ENCODE assay signal across 13 cellular contexts in genomic region chr6:31164688-31165453, GRCh38. TPM values are rescaled to one million over a fixed set of nuclear protein-coding genes. Genes with fewer than 3 reads are reported as not detected.
DNase-seq lines count a peak whose midpoint lies in the region; ATAC-seq and TF ChIP-seq lines count a peak whose summit lies in the region.
"Not testable (repeated sequence)": the region's sequence is repeated elsewhere in the genome, so short reads cannot be mapped to it uniquely, and the experiment has no call there.
"Had no signal": no experiment of that assay in that cellular context is flagged by ENCODE, and none has a peak within 500 bp of the region (broad histone marks: within the 10 kb centered on the region; RNA-seq: fewer than 3 reads in every experiment).

No MANE protein-coding gene starts in this region.

- DNase-seq in NCI-H526 treated with DMSO at 0.1 percent for 48 hours (lab: John Stamatoyannopoulos, UW) = peak; percentile 27
- not testable (repeated sequence) for DNase-seq in activated T-cell treated with anti-CD3 and anti-CD28 coated beads, Interleukin-2, amount 50 U/mL, for 72 hours; stimulated activated naive CD8-positive, alpha-beta T cell treated with anti-CD3 and anti-CD28 coated beads, Interleukin-15, amount 100 ng/mL, for 72 hours

- peak overlapping the region in 1 of 2 donors; percentile 22 for H3K4me3 Mint-ChIP-seq in activated T-cell treated with anti-CD3 and anti-CD28 coated beads, Interleukin-2, amount 50 U/mL, for 72 hours
- H3K4me3 Mint-ChIP-seq in stimulated activated naive CD8-positive, alpha-beta T cell treated with anti-CD3 and anti-CD28 coated beads, Interleukin-15, amount 100 ng/mL, for 72 hours = not testable (repeated sequence)

- ATAC-seq in GM18498 (IDR thresholded peaks at IDR 0.05; ENCODE audit: unreplicated experiment) = peak; percentile 79
- peak; percentile 84 for ATAC-seq in GM21447 (IDR thresholded peaks at IDR 0.05; ENCODE audit: unreplicated experiment)
- peak; percentile 84 for ATAC-seq in HG02798 (IDR thresholded peaks at IDR 0.05; ENCODE audit: poor library complexity, unreplicated experiment)
- peak; percentile 53 for ATAC-seq in HG03196 (IDR thresholded peaks at IDR 0.05; ENCODE audit: unreplicated experiment)
- ATAC-seq in activated T-cell treated with anti-CD3 and anti-CD28 coated beads, Interleukin-2, amount 50 U/mL, for 72 hours (replicated peaks in 1 of 2) = peak; percentile 25 to 49
- peak; percentile 32 for ATAC-seq in stimulated activated naive CD8-positive, alpha-beta T cell treated with anti-CD3 and anti-CD28 coated beads, Interleukin-15, amount 100 ng/mL, for 72 hours

- H3K27me3 Mint-ChIP-seq in activated T-cell treated with anti-CD3 and anti-CD28 coated beads, Interleukin-2, amount 50 U/mL, for 72 hours (ENCODE audit: low read depth); stimulated activated naive CD8-positive, alpha-beta T cell treated with anti-CD3 and anti-CD28 coated beads, Interleukin-15, amount 100 ng/mL, for 72 hours: not testable (repeated sequence)

- TF ChIP-seq POLR2A in GM19099 (IDR thresholded peaks at IDR 0.05; ENCODE audit: extremely low read depth, insufficient read length, low read depth) = peak; percentile 64

- H3K36me3 Mint-ChIP-seq in activated T-cell treated with anti-CD3 and anti-CD28 coated beads, Interleukin-2, amount 50 U/mL, for 72 hours (ENCODE audit: insufficient read depth in 2 of 2) = peaks cover 8 to 23% of the 10 kb centered on the region in 2 donors

- H3K4me1 Mint-ChIP-seq in activated T-cell treated with anti-CD3 and anti-CD28 coated beads, Interleukin-2, amount 50 U/mL, for 72 hours (ENCODE audit: low read depth) = peaks cover 54% of the 10 kb centered on the region
- H3K4me1 Mint-ChIP-seq in stimulated activated naive CD8-positive, alpha-beta T cell treated with anti-CD3 and anti-CD28 coated beads, Interleukin-15, amount 100 ng/mL, for 72 hours = peaks cover 54% of the 10 kb centered on the region

- not testable (repeated sequence) for H3K9me3 Mint-ChIP-seq in activated T-cell treated with anti-CD3 and anti-CD28 coated beads, Interleukin-2, amount 50 U/mL, for 72 hours; stimulated activated naive CD8-positive, alpha-beta T cell treated with anti-CD3 and anti-CD28 coated beads, Interleukin-15, amount 100 ng/mL, for 72 hours

- H3K27ac Mint-ChIP-seq in activated T-cell treated with anti-CD3 and anti-CD28 coated beads, Interleukin-2, amount 50 U/mL, for 72 hours; stimulated activated naive CD8-positive, alpha-beta T cell treated with anti-CD3 and anti-CD28 coated beads, Interleukin-15, amount 100 ng/mL, for 72 hours: not testable (repeated sequence)

RNA-seq across cellular contexts. Expression of gene POU5F1, which starts 5.6 kb away (rescaled TPM):
- total RNA-seq in activated T-cell treated with anti-CD3 and anti-CD28 coated beads, Interleukin-2, amount 50 U/mL, for 72 hours = under 1 TPM in 1 of 2 donors, not detected in 1; 0.09 TPM
- total RNA-seq: frontal cortex had no signal

RNA-seq across cellular contexts. Expression of gene TCF19, which starts 6.5 kb away (rescaled TPM):
- total RNA-seq in activated T-cell treated with anti-CD3 and anti-CD28 coated beads, Interleukin-2, amount 50 U/mL, for 72 hours = 10 to 100 TPM; 63.8 to 82.7 TPM

RNA-seq across cellular contexts. Expression of gene CCHCR1, which starts 7.3 kb away (rescaled TPM):
- 10 to 100 TPM; 47.5 to 64.2 TPM for total RNA-seq in activated T-cell treated with anti-CD3 and anti-CD28 coated beads, Interleukin-2, amount 50 U/mL, for 72 hours

RNA-seq across cellular contexts. Expression of gene PSORS1C2, which starts 26.0 kb away (rescaled TPM):
- not detected for total RNA-seq in activated T-cell treated with anti-CD3 and anti-CD28 coated beads, Interleukin-2, amount 50 U/mL, for 72 hours
- total RNA-seq: frontal cortex, HepG2, left lung, omental fat pad, right lobe of liver had no signal

RNA-seq across cellular contexts. Expression of gene CDSN, which starts 44.6 kb away (rescaled TPM):
- total RNA-seq in activated T-cell treated with anti-CD3 and anti-CD28 coated beads, Interleukin-2, amount 50 U/mL, for 72 hours = not detected
- total RNA-seq: frontal cortex, HepG2, omental fat pad, right lobe of liver had no signal

Comparison
In these comparisons a context has a peak if more than half of its experiments do, and no peak if none do; other contexts are left out.
1. ATAC-seq: peak in every context shown above with its lines; median percentile 84 in GM21447; 84 in HG02798; 79 in GM18498; 53 in HG03196; 37 in activated T-cell treated with anti-CD3 and anti-CD28 coated beads, Interleukin-2, amount 50 U/mL, for 72 hours; 32 in stimulated activated naive CD8-positive, alpha-beta T cell treated with anti-CD3 and anti-CD28 coated beads, Interleukin-15, amount 100 ng/mL, for 72 hours.